In genomic region chr20:50478162-50479036, GRCh38 we compare ENCODE assay signal across 1 cellular context.
TF ChIP-seq lines count a peak whose summit lies in the region.

No MANE protein-coding gene starts in this region.

TF ChIP-seq in GM12878, 131 proteins besides CTCF, POLR2A, EP300 and RAD21 (continued from another document):
- TF ChIP-seq ATF2 (IDR thresholded peaks at IDR 0.05; ENCODE audit: low read length), result no peak
- TF ChIP-seq EED (IDR thresholded peaks at IDR 0.05; ENCODE audit: low read depth), result no peak
- no peak; the same call in 1 of the 2 replicates for TF ChIP-seq GATAD2B (conservative IDR thresholded peaks at IDR 0.05; ENCODE audit: low read depth)
- TF ChIP-seq ZNF384 (IDR thresholded peaks at IDR 0.05; ENCODE audit: borderline replicate concordance, low read depth, low read length), result no peak
- no peak for TF ChIP-seq BCLAF1 (IDR thresholded peaks at IDR 0.05)
- no peak for TF ChIP-seq KAT2A (conservative IDR thresholded peaks at IDR 0.05; ENCODE audit: control insufficient read depth, low read depth, low read length)
- TF ChIP-seq DPF2 (IDR thresholded peaks at IDR 0.05), result no peak
- TF ChIP-seq SMARCA5 (IDR thresholded peaks at IDR 0.05), result 0 out of 2 replicates have a peak, but pooled peaks have one; percentile 59
- TF ChIP-seq REST (IDR thresholded peaks at IDR 0.05; ENCODE audit: low read depth, low read length), result no peak
- no peak for TF ChIP-seq GABPA (IDR thresholded peaks at IDR 0.05; ENCODE audit: low read depth)
- no peak for TF ChIP-seq ZNF207 (IDR thresholded peaks at IDR 0.05; ENCODE audit: borderline replicate concordance)
- no peak for TF ChIP-seq KDM1A (IDR thresholded peaks at IDR 0.05; ENCODE audit: borderline replicate concordance)
